ENCODE assay signal across 8 cellular contexts in genomic region chr1:924619-925323, GRCh38. TPM values are rescaled to one million over a fixed set of nuclear protein-coding genes. Genes with fewer than 3 reads are reported as not detected.
DNase-seq lines count a peak whose midpoint lies in the region; ATAC-seq and TF ChIP-seq lines count a peak whose summit lies in the region.

No MANE protein-coding gene starts in this region.

- DNase-seq in NCI-H2227 (lab: John Stamatoyannopoulos, UW; ENCODE audit: unreplicated experiment), result peak; percentile 76
- DNase-seq in NCI-H2227 treated with DMSO at 0.1 percent for 48 hours (lab: John Stamatoyannopoulos, UW), result no peak
- DNase-seq in SW480 (ENCODE audit: low spot score), result peak; percentile 54
- DNase-seq in testis, result peak; percentile 47
- no peak for DNase-seq in amniotic stem cell (lab: John Stamatoyannopoulos, UW)
- no peak for DNase-seq in foreskin melanocyte

- ATAC-seq in HG03571 (IDR thresholded peaks at IDR 0.05; ENCODE audit: unreplicated experiment), result no peak

- intact Hi-C loops in testis (cut with DNase I; ENCODE audit: low total_unique reads), result no loop called here

- H3K4me1 ChIP-seq in iPS-15b (ENCODE audit: control insufficient read depth, insufficient read depth, low read length) (peaks cover 4% of the 10 kb centered on the region), testis (peaks cover 26% of the 10 kb centered on the region)

- H3K9me3 ChIP-seq in iPS-15b (ENCODE audit: control insufficient read depth, insufficient read depth, low read length), result no peaks in the 10 kb centered on the region
- no peaks in the 10 kb centered on the region for H3K9me3 ChIP-seq in testis

- H3K36me3 ChIP-seq in iPS-15b (ENCODE audit: control insufficient read depth, insufficient read depth, low read length) (no peaks in the 10 kb centered on the region), testis (ENCODE audit: low read depth, missing control alignments) (no peaks in the 10 kb centered on the region)

- no peak for TF ChIP-seq CTCF in testis (IDR thresholded peaks at IDR 0.05)

- H3K27me3 ChIP-seq in iPS-15b (ENCODE audit: control insufficient read depth, insufficient read depth, low read length) (peaks cover 84% of the 10 kb centered on the region), testis (no peaks in the 10 kb centered on the region)

- TF ChIP-seq POLR2A in testis (IDR thresholded peaks at IDR 0.05), result no peak

- 1% methylated on average over 63 of the region's 89 CpGs; no CpG with 5 or more reads in 1 of the 2 donors for WGBS in testis, 2 donors

- H3K27ac ChIP-seq in testis, result no peak overlapping the region

- H3K9ac ChIP-seq in iPS-15b (ENCODE audit: low read depth, low read length), result no peak overlapping the region

- H3K4me3 ChIP-seq in iPS-15b (ENCODE audit: low read depth, low read length), result peak overlapping the region; percentile 32
- peak overlapping the region; percentile 51 to 56 for H3K4me3 ChIP-seq in testis

RNA-seq across cellular contexts. Expression of gene SAMD11, which starts 1.0 kb away (rescaled TPM):
- 10 to 100 TPM; 36.9 to 47.2 TPM for total RNA-seq in testis
- 7.9 TPM for polyA plus RNA-seq in testis (ENCODE audit: insufficient read depth, low read depth, low replicate concordance)

RNA-seq across cellular contexts. Expression of gene NOC2L, which starts 34.3 kb away (rescaled TPM):
- 10 to 100 TPM; 82.5 to 94.0 TPM for total RNA-seq in testis
- 78.3 TPM for polyA plus RNA-seq in testis (ENCODE audit: insufficient read depth, low read depth, low replicate concordance)

RNA-seq across cellular contexts. Expression of gene KLHL17, which starts 35.6 kb away (rescaled TPM):
- total RNA-seq in testis, result 10 to 100 TPM; 34.9 to 36.4 TPM
- 16.0 TPM for polyA plus RNA-seq in testis (ENCODE audit: insufficient read depth, low read depth, low replicate concordance)

RNA-seq across cellular contexts. Expression of gene PLEKHN1, which starts 41.5 kb away (rescaled TPM):
- total RNA-seq in testis, result under 1 TPM; 0.47 to 0.56 TPM
- polyA plus RNA-seq in testis (ENCODE audit: insufficient read depth, low read depth, low replicate concordance), result 0.21 TPM

RNA-seq across cellular contexts. Expression of gene PERM1, which starts 57.1 kb away (rescaled TPM):
- total RNA-seq in testis, result 1 to 10 TPM; 3.2 to 4.9 TPM
- polyA plus RNA-seq in testis (ENCODE audit: insufficient read depth, low read depth, low replicate concordance), result 0.65 TPM

Comparison
In these comparisons a context has a peak if more than half of its experiments do, and no peak if none do; other contexts are left out.
1. DNase-seq: peak in NCI-H2227 (single experiment), SW480 (single experiment) and testis (single experiment); none in NCI-H2227 treated with DMSO at 0.1 percent for 48 hours (single experiment), amniotic stem cell (single experiment) and foreskin melanocyte (single experiment).